Comparison of ENCODE assay signal across 27 cellular contexts in genomic region chr16:17447273-17447672, GRCh38. TPM values are rescaled to one million over a fixed set of nuclear protein-coding genes. Genes with fewer than 3 reads are reported as not detected.
DNase-seq lines count a peak whose midpoint lies in the region; ATAC-seq and TF ChIP-seq lines count a peak whose summit lies in the region.
"Had no signal": no experiment of that assay in that cellular context is flagged by ENCODE, and none has a peak within 500 bp of the region (broad histone marks: within the 10 kb centered on the region; RNA-seq: fewer than 3 reads in every experiment).

No MANE protein-coding gene starts in this region.

- TF ChIP-seq CTCF in natural killer cell (IDR thresholded peaks at IDR 0.05), result no peak
- no peak for TF ChIP-seq CTCF in neural crest cell (conservative IDR thresholded peaks at IDR 0.05)

- no peaks in the 10 kb centered on the region for H3K36me3 Mint-ChIP-seq in natural killer cell
- H3K36me3 Mint-ChIP-seq in natural killer cell treated with Interleukin-12 subunit alpha and Interleukin-12 subunit beta and Interleukin-15 and Interleukin-18, amount 100 ng/mL, for 72 hours, result peaks cover 5% of the 10 kb centered on the region
- H3K36me3 Mint-ChIP-seq in T-cell, result peaks cover 19% of the 10 kb centered on the region
- no peaks in the 10 kb centered on the region for H3K36me3 Mint-ChIP-seq in neural crest cell (ENCODE audit: low read depth)

- intact Hi-C loops in natural killer cell (cut with micrococcal nuclease), result loop anchor here (5.0 kb wide), 1 partner anchor 105 kb away; no protein-coding TSS in a partner anchor

- no peak for DNase-seq in natural killer cell
- DNase-seq in natural killer cell treated with Interleukin-12 subunit alpha and Interleukin-12 subunit beta and Interleukin-15 and Interleukin-18, amount 100 ng/mL, for 72 hours (ENCODE audit: low spot score), result no peak
- no peak for DNase-seq in T-cell
- DNase-seq in neural crest cell (ENCODE audit: low read depth, low spot score), result no peak
- DNase-seq in COLO668 (lab: John Stamatoyannopoulos, UW; ENCODE audit: unreplicated experiment), result no peak
- no peak for DNase-seq in dermis blood vessel endothelial cell
- DNase-seq in NCI-H1048 (lab: John Stamatoyannopoulos, UW), result no peak
- DNase-seq: ACHN; activated CD4-positive, alpha-beta T cell treated with anti-CD3 and anti-CD28 coated beads for 48 hours; activated T-cell treated with anti-CD3 and anti-CD28 coated beads, Interleukin-2, amount 50 U/mL, for 72 hours; central memory CD4-positive, alpha-beta T cell; EL; foreskin melanocyte; GOT3; HFFc6; Kasumi-1; naive thymus-derived CD4-positive, alpha-beta T cell; NCI-H1436; NCI-H2081; NCI-H748 treated with DMSO at 0.1 percent for 48 hours; SJCRH30; stimulated activated CD4-positive, alpha-beta T cell treated with anti-CD3 and anti-CD28 coated beads, Interleukin-15, amount 100 ng/mL, for 24 hours; SW 1271; T-helper 9 cell; WERI-Rb-1 had no signal

- no peaks in the 10 kb centered on the region for H3K9me3 Mint-ChIP-seq in natural killer cell
- no peaks in the 10 kb centered on the region for H3K9me3 Mint-ChIP-seq in natural killer cell treated with Interleukin-12 subunit alpha and Interleukin-12 subunit beta and Interleukin-15 and Interleukin-18, amount 100 ng/mL, for 72 hours
- H3K9me3 Mint-ChIP-seq in T-cell, result peaks cover 0 to 3% (median 0%) of the 10 kb centered on the region in 3 donors
- no peaks in the 10 kb centered on the region for H3K9me3 Mint-ChIP-seq in neural crest cell
- H3K9me3 Mint-ChIP-seq: activated T-cell treated with anti-CD3 and anti-CD28 coated beads, Interleukin-2, amount 50 U/mL, for 72 hours; HFFc6 had no signal

- H3K27ac Mint-ChIP-seq in natural killer cell, result peak overlapping the region; percentile 32 to 91
- peak overlapping the region in 1 of 2 donors; percentile 70 for H3K27ac Mint-ChIP-seq in natural killer cell treated with Interleukin-12 subunit alpha and Interleukin-12 subunit beta and Interleukin-15 and Interleukin-18, amount 100 ng/mL, for 72 hours
- H3K27ac Mint-ChIP-seq in T-cell, result peak overlapping the region; percentile 5 to 27
- H3K27ac Mint-ChIP-seq in neural crest cell (ENCODE audit: unreplicated experiment), result peak overlapping the region; percentile 52
- H3K27ac Mint-ChIP-seq: activated T-cell treated with anti-CD3 and anti-CD28 coated beads, Interleukin-2, amount 50 U/mL, for 72 hours; B cell; HFFc6; stimulated activated memory B cell treated with anti-CD40 and anti-IgM and Interleukin-4, amounts not matched to agents 10 μg/mL and 1 μg/mL and 100 μg/mL, for 72 hours had no signal

- H3K4me1 Mint-ChIP-seq in natural killer cell (peaks cover 70 to 75% of the 10 kb centered on the region in 2 donors), T-cell (peaks cover 39 to 67% (median 49%) of the 10 kb centered on the region in 3 donors), neural crest cell (peaks cover 10% of the 10 kb centered on the region)
- peaks cover 48 to 51% of the 10 kb centered on the region in 2 donors for H3K4me1 Mint-ChIP-seq in natural killer cell treated with Interleukin-12 subunit alpha and Interleukin-12 subunit beta and Interleukin-15 and Interleukin-18, amount 100 ng/mL, for 72 hours (ENCODE audit: low read depth in 2 of 2)

- ATAC-seq in natural killer cell (no peak), T-cell (replicated peaks in 1 of 4) (no peak)
- no peak for ATAC-seq in natural killer cell treated with Interleukin-12 subunit alpha and Interleukin-12 subunit beta and Interleukin-15 and Interleukin-18, amount 100 ng/mL, for 72 hours
- ATAC-seq: activated T-cell treated with anti-CD3 and anti-CD28 coated beads, Interleukin-2, amount 50 U/mL, for 72 hours; naive thymus-derived CD4-positive, alpha-beta T cell; stimulated activated memory B cell treated with anti-CD40 and anti-IgM and Interleukin-4, amounts not matched to agents 10 μg/mL and 1 μg/mL and 100 μg/mL, for 72 hours had no signal

- H3K27me3 Mint-ChIP-seq in natural killer cell (ENCODE audit: low read depth in 2 of 2) (no peaks in the 10 kb centered on the region), T-cell (no peaks in the 10 kb centered on the region), neural crest cell (ENCODE audit: low read depth) (no peaks in the 10 kb centered on the region)
- H3K27me3 Mint-ChIP-seq in natural killer cell treated with Interleukin-12 subunit alpha and Interleukin-12 subunit beta and Interleukin-15 and Interleukin-18, amount 100 ng/mL, for 72 hours, result no peaks in the 10 kb centered on the region
- H3K27me3 Mint-ChIP-seq: B cell; naive thymus-derived CD4-positive, alpha-beta T cell; stimulated activated memory B cell treated with anti-CD40 and anti-IgM and Interleukin-4, amounts not matched to agents 10 μg/mL and 1 μg/mL and 100 μg/mL, for 72 hours had no signal

- H3K4me3 Mint-ChIP-seq in natural killer cell (no peak overlapping the region), T-cell (no peak overlapping the region), neural crest cell (no peak overlapping the region)
- H3K4me3 Mint-ChIP-seq in natural killer cell treated with Interleukin-12 subunit alpha and Interleukin-12 subunit beta and Interleukin-15 and Interleukin-18, amount 100 ng/mL, for 72 hours, result no peak overlapping the region
- H3K4me3 Mint-ChIP-seq: activated T-cell treated with anti-CD3 and anti-CD28 coated beads, Interleukin-2, amount 50 U/mL, for 72 hours; B cell; HFFc6; naive thymus-derived CD4-positive, alpha-beta T cell; stimulated activated memory B cell treated with anti-CD40 and anti-IgM and Interleukin-4, amounts not matched to agents 10 μg/mL and 1 μg/mL and 100 μg/mL, for 72 hours had no signal

- CTCF ChIA-PET in T-cell (lab: Charles Lee), result no interaction called here

- POLR2A ChIA-PET in T-cell (lab: Charles Lee), result interaction anchor here in 1 of 2 donors (0.6 kb wide), 1 partner anchor 607 kb away, joined by 3 read pairs; no protein-coding TSS in a partner anchor

RNA-seq across cellular contexts. Expression of gene XYLT1, which starts 23.5 kb away (rescaled TPM):
- total RNA-seq in natural killer cell, result 10 to 100 TPM; 40.9 to 55.5 (median 43.8) TPM
- total RNA-seq in natural killer cell treated with Interleukin-12 subunit alpha and Interleukin-12 subunit beta and Interleukin-15 and Interleukin-18, amount 100 ng/mL, for 72 hours, result 10 to 100 TPM; 26.4 to 41.9 TPM
- 10 to 100 TPM; 25.8 to 70.6 (median 57.8) TPM for total RNA-seq in T-cell
- total RNA-seq in neural crest cell, result 14.3 and 15.0 TPM in 2 replicates
- 1.3 and 2.0 TPM in 2 replicates for total RNA-seq in dermis blood vessel endothelial cell
